16 cellular contexts compared by ENCODE assay signal in genomic region chr2:109582928-109583895, GRCh38. TPM values are rescaled to one million over a fixed set of nuclear protein-coding genes. Genes with fewer than 3 reads are reported as not detected.
DNase-seq lines count a peak whose midpoint lies in the region; ATAC-seq and TF ChIP-seq lines count a peak whose summit lies in the region.
"Had no signal": no experiment of that assay in that cellular context is flagged by ENCODE, and none has a peak within 500 bp of the region (broad histone marks: within the 10 kb centered on the region; RNA-seq: fewer than 3 reads in every experiment).

No MANE protein-coding gene starts in this region.

- H3K4me3 ChIP-seq in GM12864 (ENCODE audit: low read depth, low read length) (no peak overlapping the region), fibroblast of villous mesenchyme (ENCODE audit: low read depth, low read length) (no peak overlapping the region)
- H3K4me3 ChIP-seq: HAP-1, tibial nerve had no signal

- in situ Hi-C loops in G401 (cut with HindIII; ENCODE audit: low sequenced_read_pairs), result no loop called here

- ATAC-seq in GM21619 (IDR thresholded peaks at IDR 0.05; ENCODE audit: unreplicated experiment) (peak; percentile 62), HG03175 (IDR thresholded peaks at IDR 0.05; ENCODE audit: unreplicated experiment) (no peak)
- ATAC-seq: left lobe of liver, PC-3 had no signal

- no peak for TF ChIP-seq CTCF in GM12864 (IDR thresholded peaks at IDR 0.05; ENCODE audit: low read depth, low read length, missing control alignments)
- peak; percentile 33 for TF ChIP-seq CTCF in fibroblast of villous mesenchyme (IDR thresholded peaks at IDR 0.05; ENCODE audit: insufficient read depth, low read depth, low read length)

- DNase-seq in GM12864 (ENCODE audit: low read depth) (peak; percentile 19), NCI-H526 treated with DMSO at 0.1 percent for 48 hours (lab: John Stamatoyannopoulos, UW) (peak; percentile 60), fibroblast of villous mesenchyme (ENCODE audit: low read depth) (peak; percentile 63), NCI-H510A (lab: John Stamatoyannopoulos, UW) (no peak), G401 (ENCODE audit: low spot score) (no peak)
- no peak for DNase-seq in activated effector memory CD4-positive, alpha-beta T cell treated with anti-CD3 and anti-CD28 coated beads, Interleukin-2, amount 50 U/mL, for 16 hours
- DNase-seq: activated naive CD4-positive, alpha-beta T cell treated with anti-CD3 and anti-CD28 coated beads, Interleukin-2, amount 10 ng/mL, durations not matched to agents 7 days and 5 days; PC-3; stimulated activated CD4-positive, alpha-beta T cell treated with anti-CD3 and anti-CD28 coated beads, Interleukin-2, amount 100 ng/mL, for 24 hours; stimulated activated CD8-positive, alpha-beta memory T cell treated with anti-CD3 and anti-CD28 coated beads, Interleukin-4, amount 100 ng/mL, for 48 hours; WERI-Rb-1 had no signal

RNA-seq across cellular contexts. Expression of gene SEPTIN10, which starts 30.6 kb away (rescaled TPM):
- total RNA-seq in fibroblast of villous mesenchyme, result 73.1 and 83.3 TPM in 2 replicates
- total RNA-seq in G401 (2014; rRNA removed; shearing (Covaris generic)), result 6.4 and 12.3 TPM in 2 replicates

RNA-seq across cellular contexts. Expression of gene SOWAHC, which starts 31.0 kb away (rescaled TPM):
- total RNA-seq in fibroblast of villous mesenchyme, result 9.3 and 10.8 TPM in 2 replicates
- 0.06 and 0.34 TPM in 2 replicates for total RNA-seq in G401 (2014; rRNA removed; shearing (Covaris generic))

Comparison
In these comparisons a context has a peak if more than half of its experiments do, and no peak if none do; other contexts are left out.
1. DNase-seq: peak in GM12864 (single experiment), NCI-H526 treated with DMSO at 0.1 percent for 48 hours (single experiment) and fibroblast of villous mesenchyme (single experiment); none in activated effector memory CD4-positive, alpha-beta T cell treated with anti-CD3 and anti-CD28 coated beads, Interleukin-2, amount 50 U/mL, for 16 hours (single experiment), NCI-H510A (single experiment) and G401 (single experiment).